8 cellular contexts compared by ENCODE assay signal in genomic region chr7:144836545-144836842, GRCh38. TPM values are rescaled to one million over a fixed set of nuclear protein-coding genes. Genes with fewer than 3 reads are reported as not detected.
DNase-seq lines count a peak whose midpoint lies in the region; FAIRE-seq and TF ChIP-seq lines count a peak whose summit lies in the region.

No MANE protein-coding gene starts in this region.

- H3K9me2 ChIP-seq in DOHH2 (replicated peaks; ENCODE audit: control insufficient read depth, low read length): no peaks in the 10 kb centered on the region

- 0 out of 2 replicates have a peak, but pooled peaks cover 8% of the 10 kb centered on the region for H3F3A ChIP-seq in DOHH2 (ENCODE audit: control insufficient read depth, insufficient read depth)

- H3K79me2 ChIP-seq in DOHH2 (ENCODE audit: control insufficient read depth, low read length): peaks cover 14% of the 10 kb centered on the region

- no peak for FAIRE-seq in frontal cortex (lab: Jason Lieb, UNC)

- H3K27me3 ChIP-seq in DOHH2 (ENCODE audit: control insufficient read depth, low read length) (no peaks in the 10 kb centered on the region), SJCRH30 (no peaks in the 10 kb centered on the region)

- peaks cover 34% of the 10 kb centered on the region for H3K4me1 ChIP-seq in DOHH2 (ENCODE audit: control insufficient read depth, low read length)
- no peaks in the 10 kb centered on the region for H3K4me1 ChIP-seq in SJCRH30

- peak overlapping the region; percentile 95 for H3K4me2 ChIP-seq in DOHH2 (ENCODE audit: low read length)

- peaks cover 5% of the 10 kb centered on the region; the same call in 1 of the 2 replicates for H3K9me3 ChIP-seq in DOHH2 (ENCODE audit: control insufficient read depth, insufficient read depth, low read length)
- H3K9me3 ChIP-seq in SJCRH30 (replicated peaks): no peaks in the 10 kb centered on the region

- peak overlapping the region; percentile 90 for H3K4me3 ChIP-seq in DOHH2 (ENCODE audit: low read length)
- H3K4me3 ChIP-seq in SJCRH30: peak overlapping the region; percentile 78

- no peaks in the 10 kb centered on the region for H4K20me1 ChIP-seq in DOHH2 (ENCODE audit: control insufficient read depth, insufficient read depth, low read depth, low read length)

- H3K27ac ChIP-seq in DOHH2 (ENCODE audit: low read depth, low read length) (no peak overlapping the region), SJCRH30 (peak overlapping the region; percentile 46; the same call in 1 of the 2 replicates), epithelial cell of prostate (peak overlapping the region; percentile 82)

- no peaks in the 10 kb centered on the region for H3K36me3 ChIP-seq in DOHH2 (ENCODE audit: control insufficient read depth, low read length)
- H3K36me3 ChIP-seq in SJCRH30: no peaks in the 10 kb centered on the region

- DNase-seq in SJCRH30 (no peak), epithelial cell of prostate (ENCODE audit: low read depth, low spot score) (no peak), retina (peak; percentile 7), frontal cortex (ENCODE audit: low spot score in 2 of 2) (no peak), pons (ENCODE audit: low spot score) (no peak), epidermal melanocyte (ENCODE audit: insufficient read length, low spot score) (no peak), NCI-H82 treated with DMSO at 0.1 percent for 48 hours (lab: John Stamatoyannopoulos, UW; ENCODE audit: unreplicated experiment) (no peak)

- TF ChIP-seq CTCF in DOHH2 (IDR thresholded peaks at IDR 0.05; ENCODE audit: low read depth, low read length, poor library complexity, severe bottlenecking): no peak

RNA-seq across cellular contexts. Expression of gene TPK1, which starts 0.6 kb away (rescaled TPM):
- total RNA-seq in SJCRH30 (2014; rRNA removed; shearing (Covaris generic)): 2.4 and 3.1 TPM in 2 replicates
- 7.3 TPM for total RNA-seq in frontal cortex
